9 cellular contexts compared by ENCODE assay signal in the genomic region with DNA sequence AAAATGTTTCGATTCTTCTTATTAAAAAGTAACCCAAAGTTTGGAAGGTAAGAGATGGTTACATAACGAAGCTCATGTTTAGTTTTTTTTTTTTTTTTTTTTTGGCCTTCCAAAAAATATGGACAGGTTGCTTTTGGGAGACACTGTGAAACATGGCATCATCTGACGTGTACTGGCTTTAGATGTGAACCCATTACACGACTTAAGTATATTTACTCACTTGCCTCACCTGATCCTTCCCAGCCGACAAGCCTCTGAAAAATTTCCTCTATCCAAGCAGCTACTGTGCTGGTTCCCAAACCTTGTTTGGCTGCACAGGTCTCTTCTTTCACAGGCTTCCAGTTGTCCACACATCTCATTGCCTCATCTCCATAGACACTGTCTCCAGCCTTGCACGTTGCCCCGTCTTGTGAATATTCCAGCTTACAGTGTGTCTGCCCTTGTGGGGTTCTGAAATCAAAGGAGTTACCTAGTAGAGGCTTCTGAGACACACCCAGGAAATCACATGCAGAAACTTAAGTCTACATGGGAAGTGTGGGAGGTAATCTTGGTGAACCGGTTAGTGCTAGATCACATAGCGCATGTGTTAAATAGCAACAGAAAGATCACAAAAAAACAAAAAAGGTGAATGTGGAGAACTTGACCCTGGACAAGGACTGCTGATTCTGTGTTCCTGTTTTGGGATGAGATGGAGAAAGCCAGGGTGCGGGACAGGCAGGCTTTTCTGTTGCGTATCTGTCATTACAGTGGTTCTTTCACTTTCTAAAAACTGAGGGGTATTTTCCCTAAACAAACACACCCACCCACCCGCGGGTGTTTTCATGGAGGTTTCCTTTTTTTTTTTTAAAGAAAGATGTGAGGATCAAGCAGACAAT.
DNase-seq lines count a peak whose midpoint lies in the region; ATAC-seq lines count a peak whose summit lies in the region.
"Had no signal": no experiment of that assay in that cellular context is flagged by ENCODE, and none has a peak within 500 bp of the region (broad histone marks: within the 10 kb centered on the region; RNA-seq: fewer than 3 reads in every experiment).

No MANE protein-coding gene starts in this region.

- H3K36me3 Mint-ChIP-seq in activated T-helper 17 cell treated with anti-CD3 and anti-CD28 coated beads, Interleukin-2, amount 50 U/mL, for 72 hours (ENCODE audit: low read depth) = peaks cover 17% of the 10 kb centered on the region
- no peaks in the 10 kb centered on the region for H3K36me3 Mint-ChIP-seq in memory B cell

- peak; percentile 16 for DNase-seq in stimulated activated CD4-positive, alpha-beta T cell treated with anti-CD3 and anti-CD28 coated beads, Interleukin-4, amount 100 ng/mL, for 1 hour
- no peak for DNase-seq in stimulated activated CD4-positive, alpha-beta T cell treated with anti-CD3 and anti-CD28 coated beads, Interleukin-12 subunit alpha, Interleukin-12 subunit beta, amount 100 ng/mL, for 4 hours
- DNase-seq in memory B cell (ENCODE audit: low spot score in 2 of 2) (no peak), NCI-H2196 (lab: John Stamatoyannopoulos, UW; ENCODE audit: unreplicated experiment) (no peak), NCI-H524 treated with DMSO at 0.1 percent for 48 hours (lab: John Stamatoyannopoulos, UW) (no peak), Kasumi-1 (lab: John Stamatoyannopoulos, UW) (no peak), NCI-H2171 (lab: John Stamatoyannopoulos, UW) (no peak)
- DNase-seq: C1 segment of cervical spinal cord had no signal

- H3K27ac Mint-ChIP-seq in activated T-helper 17 cell treated with anti-CD3 and anti-CD28 coated beads, Interleukin-2, amount 50 U/mL, for 72 hours = peak overlapping the region; percentile 53
- H3K27ac Mint-ChIP-seq in memory B cell = peak overlapping the region; percentile 73

- no peaks in the 10 kb centered on the region for H3K27me3 Mint-ChIP-seq in activated T-helper 17 cell treated with anti-CD3 and anti-CD28 coated beads, Interleukin-2, amount 50 U/mL, for 72 hours
- peaks cover 3% of the 10 kb centered on the region for H3K27me3 Mint-ChIP-seq in memory B cell

- H3K9me3 Mint-ChIP-seq in activated T-helper 17 cell treated with anti-CD3 and anti-CD28 coated beads, Interleukin-2, amount 50 U/mL, for 72 hours = no peaks in the 10 kb centered on the region
- no peaks in the 10 kb centered on the region for H3K9me3 Mint-ChIP-seq in memory B cell

- ATAC-seq in activated T-helper 17 cell treated with anti-CD3 and anti-CD28 coated beads, Interleukin-2, amount 50 U/mL, for 72 hours (replicated peaks) = peak; percentile 44
- no peak for ATAC-seq in memory B cell (ENCODE audit: low read depth)

- H3K4me3 Mint-ChIP-seq in activated T-helper 17 cell treated with anti-CD3 and anti-CD28 coated beads, Interleukin-2, amount 50 U/mL, for 72 hours = peak overlapping the region; percentile 74
- H3K4me3 Mint-ChIP-seq in memory B cell = peak overlapping the region; percentile 79

- peaks cover 38% of the 10 kb centered on the region for H3K4me1 Mint-ChIP-seq in activated T-helper 17 cell treated with anti-CD3 and anti-CD28 coated beads, Interleukin-2, amount 50 U/mL, for 72 hours
- H3K4me1 Mint-ChIP-seq in memory B cell = peaks cover 34% of the 10 kb centered on the region
